ENCODE assay signal across 1 cellular context in genomic region chrX:119763175-119763574, GRCh38.
TF ChIP-seq lines count a peak whose summit lies in the region.

No MANE protein-coding gene starts in this region.

TF ChIP-seq in SK-N-SH, 30 proteins besides CTCF, POLR2A, EP300 and RAD21 (continued from another document):
- TF ChIP-seq MAX (IDR thresholded peaks at IDR 0.05; ENCODE audit: low read depth) (0 out of 2 replicates have a peak, but pooled peaks have one; percentile 28), SMC3 (IDR thresholded peaks at IDR 0.05; ENCODE audit: low read depth, low read length) (no peak), CHD2 (IDR thresholded peaks at IDR 0.05; ENCODE audit: low read length, partially characterized antibody) (no peak), TCF12 (IDR thresholded peaks at IDR 0.05) (peak; percentile 11; the same call in 1 of the 2 replicates), MXI1 (IDR thresholded peaks at IDR 0.05; ENCODE audit: low read depth, low read length) (no peak), YY1 (IDR thresholded peaks at IDR 0.05; ENCODE audit: low read depth) (no peak)
